In the genomic region with DNA sequence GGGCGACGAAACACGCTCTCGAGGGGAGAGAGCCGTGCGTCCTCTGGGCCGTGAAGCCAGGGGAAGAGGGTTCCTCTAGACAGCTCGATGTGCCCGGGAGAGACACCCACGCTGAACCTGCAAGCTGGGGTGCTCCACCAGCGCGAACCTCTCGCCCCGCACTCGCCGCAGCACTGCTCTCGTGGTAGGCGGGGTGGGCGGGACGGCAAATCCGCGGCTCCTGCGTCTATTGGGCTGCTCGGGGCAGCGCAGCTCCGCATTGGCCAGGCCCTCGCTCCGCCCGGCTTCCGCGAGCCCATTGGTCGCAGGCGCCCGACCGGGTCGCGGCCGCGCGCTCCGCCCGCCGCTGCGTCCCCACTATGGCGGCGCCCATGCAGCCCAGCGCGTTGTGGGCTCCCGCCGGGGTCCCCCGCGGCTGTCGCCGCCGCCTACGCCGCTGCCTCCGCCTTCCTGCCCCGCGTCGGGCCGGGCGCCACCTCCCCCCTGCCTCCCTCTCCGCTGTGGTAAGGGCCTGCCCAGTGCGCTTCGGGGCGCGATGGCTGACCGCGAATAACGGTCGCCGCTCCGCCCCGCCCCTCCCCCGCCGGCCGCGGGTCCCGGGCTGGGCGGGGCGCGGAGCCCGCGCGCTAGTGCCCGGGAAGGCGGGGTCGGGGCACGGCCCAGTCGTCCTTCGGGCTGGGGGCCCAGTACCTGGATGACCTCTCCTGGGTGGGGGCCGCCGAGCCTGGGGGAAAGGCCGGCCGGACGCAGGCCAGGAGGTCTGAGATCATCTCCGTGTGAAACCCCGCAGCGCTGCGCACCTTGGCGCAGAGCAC, we compare ENCODE assay signal across 8 cellular contexts. TPM values are rescaled to one million over a fixed set of nuclear protein-coding genes. Genes with fewer than 3 reads are reported as not detected.
DNase-seq lines count a peak whose midpoint lies in the region; ATAC-seq and TF ChIP-seq lines count a peak whose summit lies in the region.

A gene with protein sequence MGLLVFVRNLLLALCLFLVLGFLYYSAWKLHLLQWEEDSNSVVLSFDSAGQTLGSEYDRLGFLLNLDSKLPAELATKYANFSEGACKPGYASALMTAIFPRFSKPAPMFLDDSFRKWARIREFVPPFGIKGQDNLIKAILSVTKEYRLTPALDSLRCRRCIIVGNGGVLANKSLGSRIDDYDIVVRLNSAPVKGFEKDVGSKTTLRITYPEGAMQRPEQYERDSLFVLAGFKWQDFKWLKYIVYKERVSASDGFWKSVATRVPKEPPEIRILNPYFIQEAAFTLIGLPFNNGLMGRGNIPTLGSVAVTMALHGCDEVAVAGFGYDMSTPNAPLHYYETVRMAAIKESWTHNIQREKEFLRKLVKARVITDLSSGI (plus strand): TSS at position 346 of the 815 bp plus-strand sequence. CDS start 28,727 bp downstream, outside the sequence.

- peaks cover 17 to 32% of the 10 kb centered on the region in 2 donors for H3K4me1 ChIP-seq in adrenal gland (replicated peaks in 1 of 2)
- H3K4me1 ChIP-seq in upper lobe of right lung, result peaks cover 18% of the 10 kb centered on the region

- DNase-seq in GM13976 (ENCODE audit: low spot score) (peak; percentile 97), NCI-H146 treated with DMSO at 0.1 percent for 48 hours (lab: John Stamatoyannopoulos, UW; ENCODE audit: unreplicated experiment) (peak; percentile 61), T-helper 1 cell (peak; percentile 79 to 93 (median 86)), adrenal gland (peak; percentile 91 to 96 (median 94)), left cardiac atrium (peak; percentile 95), progenitor cell of endocrine pancreas (ENCODE audit: low spot score, unreplicated experiment) (peak; percentile 85), upper lobe of right lung (peak; percentile 96)

- H3K27me3 ChIP-seq in adrenal gland (no peaks in the 10 kb centered on the region), upper lobe of right lung (no peaks in the 10 kb centered on the region)

- H3K27ac ChIP-seq in adrenal gland (peak within 1 kb of the TSS; percentile 27 to 97 (median 91)), upper lobe of right lung (peak within 1 kb of the TSS; percentile 65)

- H3K4me3 ChIP-seq in adrenal gland (peak within 1 kb of the TSS; percentile 56 to 92 (median 74)), upper lobe of right lung (peak within 1 kb of the TSS; percentile 74)

- in situ Hi-C loops in GM13976 (cut with MboI; ENCODE audit: low sequenced_read_pairs, unreplicated experiment), result no loop called here

- TF ChIP-seq CTCF in GM13976 (IDR thresholded peaks at IDR 0.05; ENCODE audit: borderline replicate concordance, control extremely low read depth, extremely low read depth, insufficient read depth, missing control alignments) (no peak), adrenal gland (IDR thresholded peaks at IDR 0.05) (no peak), progenitor cell of endocrine pancreas (IDR thresholded peaks at IDR 0.05; ENCODE audit: unreplicated experiment) (no peak), upper lobe of right lung (IDR thresholded peaks at IDR 0.05) (no peak)

- peak within 1 kb of the TSS; percentile 87 for H3K4me3 Mint-ChIP-seq in progenitor cell of endocrine pancreas (ENCODE audit: low read depth)

- peaks cover 5% of the 10 kb centered on the region for H3K36me3 Mint-ChIP-seq in progenitor cell of endocrine pancreas (ENCODE audit: insufficient read depth)

- H3K9me3 Mint-ChIP-seq in progenitor cell of endocrine pancreas (ENCODE audit: low read depth), result no peaks in the 10 kb centered on the region

- ATAC-seq in HG02840 (IDR thresholded peaks at IDR 0.05; ENCODE audit: low FRiP score, unreplicated experiment) (peak; percentile 83), left cardiac atrium (peak; percentile 97 to 98), upper lobe of right lung (peak; percentile 98)

- H3K4me1 Mint-ChIP-seq in progenitor cell of endocrine pancreas (ENCODE audit: low read depth), result peaks cover 9% of the 10 kb centered on the region

- TF ChIP-seq POLR2A in adrenal gland (IDR thresholded peaks at IDR 0.05), result peak; percentile 66 to 86

- 0 to 1% (median 0%) methylated on average over 5 to 102 of the region's 102 CpGs for WGBS in adrenal gland, 4 donors

- H3K36me3 ChIP-seq in adrenal gland (replicated peaks in 1 of 2), result peaks cover 0 to 29% of the 10 kb centered on the region in 2 donors
- H3K36me3 ChIP-seq in upper lobe of right lung, result peaks cover 31% of the 10 kb centered on the region

- no peaks in the 10 kb centered on the region for H3K27me3 Mint-ChIP-seq in progenitor cell of endocrine pancreas

- peak within 1 kb of the TSS; percentile 78 for H3K27ac Mint-ChIP-seq in progenitor cell of endocrine pancreas

- intact Hi-C loops in adrenal gland (cut with DNase I) (no loop called here), left cardiac atrium (cut with DNase I) (loop anchor here in 1 of 2 donors (5.0 kb wide), 1 partner anchor 55 kb away; a partner anchor contains a TSS), upper lobe of right lung (cut with DNase I) (no loop called here)

- no peaks in the 10 kb centered on the region for H3K9me3 ChIP-seq in adrenal gland (replicated peaks in 1 of 3)
- no peaks in the 10 kb centered on the region for H3K9me3 ChIP-seq in upper lobe of right lung

RNA-seq across cellular contexts. Expression of the gene that starts here (rescaled TPM):
- total RNA-seq in adrenal gland (10 to 100 TPM; 15.6 to 43.3 (median 26.2) TPM), left cardiac atrium (10 to 100 TPM; 19.4 to 25.9 TPM), progenitor cell of endocrine pancreas (14.6 and 14.9 TPM in 2 replicates), upper lobe of right lung (20.5 TPM)
- 10 to 100 TPM; 22.0 to 34.3 (median 33.1) TPM for polyA plus RNA-seq in adrenal gland

Comparison
In these comparisons a context has a peak if more than half of its experiments do, and no peak if none do; other contexts are left out.
1. Peak in every context shown above with its lines: DNase-seq, ATAC-seq, H3K4me3 ChIP-seq and H3K27ac ChIP-seq.